In the genomic region with DNA sequence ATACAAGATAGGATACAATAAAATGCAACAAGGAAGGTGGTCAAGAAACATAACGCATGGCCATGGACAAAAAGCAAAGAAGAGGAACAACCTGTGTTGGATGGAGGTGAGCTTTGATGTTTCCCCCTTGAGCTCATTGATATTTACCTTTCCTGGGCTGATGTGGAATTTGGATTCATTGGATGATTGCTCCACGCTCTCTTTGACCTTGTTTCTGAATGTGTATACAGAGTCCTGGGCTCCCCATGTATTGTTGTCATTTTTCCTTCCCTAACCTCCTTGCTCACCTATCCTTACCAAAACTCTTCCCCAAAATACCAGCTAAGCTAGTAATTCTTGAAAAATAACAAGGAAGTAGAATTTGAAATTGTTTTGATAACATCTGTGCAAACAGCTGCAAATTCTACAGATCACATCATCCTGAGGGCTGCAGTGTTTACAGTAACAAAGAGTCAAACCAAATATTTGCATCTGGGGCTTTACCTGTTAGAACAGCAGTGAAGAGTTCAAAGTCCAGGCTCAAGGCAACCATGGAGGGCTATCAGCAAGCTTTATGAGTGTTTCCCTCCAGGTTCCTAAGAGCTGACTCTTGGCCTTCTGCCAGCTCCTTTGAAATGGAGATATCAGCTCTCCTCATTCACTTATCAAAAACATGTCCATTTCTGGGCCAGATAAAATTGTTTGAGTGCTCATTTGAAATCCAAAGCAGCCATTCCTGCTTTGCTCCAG, we compare ENCODE assay signal across 8 cellular contexts.
DNase-seq lines count a peak whose midpoint lies in the region; FAIRE-seq and TF ChIP-seq lines count a peak whose summit lies in the region.

No MANE protein-coding gene starts in this region.

- H3K4me1 Mint-ChIP-seq in IgD-negative memory B cell = peaks cover 34 to 59% (median 35%) of the 10 kb centered on the region in 3 donors
- H3K4me1 Mint-ChIP-seq in T-helper 2 cell treated with Interferon-gamma antibody and Interleukin-4, amounts not matched to agents 5 μg/mL and 100 μg/mL, for 36 hours (ENCODE audit: low read depth) = no peaks in the 10 kb centered on the region

- H3K27ac ChIP-seq in GM23248 (no peak overlapping the region), VCaP (peak overlapping the region; percentile 91), testis (no peak overlapping the region)

- no peak for TF ChIP-seq POLR2A in testis (IDR thresholded peaks at IDR 0.05)

- no peak overlapping the region for H3K9ac ChIP-seq in GM23248

- intact Hi-C loops in testis (cut with DNase I; ENCODE audit: low total_unique reads) = no loop called here

- no peaks in the 10 kb centered on the region for H3K79me2 ChIP-seq in GM23248 (ENCODE audit: insufficient read depth)

- no peaks in the 10 kb centered on the region for H4K20me1 ChIP-seq in GM23248 (ENCODE audit: insufficient read depth)

- H3K4me3 ChIP-seq in GM23248 (no peak overlapping the region), testis (no peak overlapping the region)

- in situ Hi-C loops in GM23248 (cut with MboI) = no loop called here

- H3K4me2 ChIP-seq in GM23248 (ENCODE audit: unreplicated experiment) = no peak overlapping the region

- peak overlapping the region; percentile 57 to 97 (median 85) for H3K27ac Mint-ChIP-seq in IgD-negative memory B cell
- H3K27ac Mint-ChIP-seq in T-helper 2 cell treated with Interferon-gamma antibody and Interleukin-4, amounts not matched to agents 5 μg/mL and 100 μg/mL, for 36 hours = no peak overlapping the region

- 97 to 100% methylated on average over 2 of the region's 2 CpGs for WGBS in GM23248 (ENCODE audit: low coverage in 1 of 2, low lambda C conversion rate in 2 of 2, missing lambda C conversion rate in 2 of 2), 2 experiments
- 88 to 95% methylated on average over 2 of the region's 2 CpGs for WGBS in testis, 2 donors

- peaks cover 26% of the 10 kb centered on the region for H3F3A ChIP-seq in GM23248 (ENCODE audit: insufficient read depth)

- DNase-seq in GM18507 (ENCODE audit: extremely low spot score, insufficient read length, low read depth) (no peak), GM23248 (peak; percentile 8), testis (peak; percentile 28), C1 segment of cervical spinal cord (lab: John Stamatoyannopoulos, UW) (no peak)
- no peak for DNase-seq in T-helper 2 cell treated with Interferon-gamma antibody and Interleukin-4, amounts not matched to agents 5 μg/mL and 100 μg/mL, for 36 hours (ENCODE audit: low spot score)
- no peak for DNase-seq in central memory CD4-positive, alpha-beta T cell

- H3K36me3 ChIP-seq in GM23248 (ENCODE audit: low read depth) (no peaks in the 10 kb centered on the region), testis (ENCODE audit: low read depth, missing control alignments) (no peaks in the 10 kb centered on the region)

- no peak overlapping the region for H2AFZ ChIP-seq in GM23248

- no peaks in the 10 kb centered on the region for H3K9me3 Mint-ChIP-seq in IgD-negative memory B cell
- no peaks in the 10 kb centered on the region for H3K9me3 Mint-ChIP-seq in T-helper 2 cell treated with Interferon-gamma antibody and Interleukin-4, amounts not matched to agents 5 μg/mL and 100 μg/mL, for 36 hours

- no peaks in the 10 kb centered on the region for H3K9me2 ChIP-seq in GM23248 (ENCODE audit: insufficient read depth)

- TF ChIP-seq CTCF in VCaP (conservative IDR thresholded peaks at IDR 0.05) (no peak), testis (IDR thresholded peaks at IDR 0.05) (no peak)

- H3K4me3 Mint-ChIP-seq in IgD-negative memory B cell = peak overlapping the region; percentile 2 to 88 (median 72)
- H3K4me3 Mint-ChIP-seq in T-helper 2 cell treated with Interferon-gamma antibody and Interleukin-4, amounts not matched to agents 5 μg/mL and 100 μg/mL, for 36 hours = no peak overlapping the region

- H3K9me3 ChIP-seq in GM23248 (ENCODE audit: low read depth) = no peaks in the 10 kb centered on the region
- no peaks in the 10 kb centered on the region for H3K9me3 ChIP-seq in testis

- H3K36me3 Mint-ChIP-seq in IgD-negative memory B cell = no peaks in the 10 kb centered on the region
- no peaks in the 10 kb centered on the region for H3K36me3 Mint-ChIP-seq in T-helper 2 cell treated with Interferon-gamma antibody and Interleukin-4, amounts not matched to agents 5 μg/mL and 100 μg/mL, for 36 hours (ENCODE audit: low read depth)

- H3K4me1 ChIP-seq in GM23248 (ENCODE audit: insufficient read depth) (peaks cover 18% of the 10 kb centered on the region), testis (peaks cover 3% of the 10 kb centered on the region)

- H3K27me3 ChIP-seq in GM23248 (replicated peaks; ENCODE audit: insufficient read depth) (no peaks in the 10 kb centered on the region), testis (no peaks in the 10 kb centered on the region)

- no peaks in the 10 kb centered on the region for H3K27me3 Mint-ChIP-seq in IgD-negative memory B cell
- no peaks in the 10 kb centered on the region for H3K27me3 Mint-ChIP-seq in T-helper 2 cell treated with Interferon-gamma antibody and Interleukin-4, amounts not matched to agents 5 μg/mL and 100 μg/mL, for 36 hours (ENCODE audit: low read depth)

- FAIRE-seq in GM18507 (lab: Jason Lieb, UNC) = peak; percentile 94

Comparison
In these comparisons a context has a peak if more than half of its experiments do, and no peak if none do; other contexts are left out.
1. DNase-seq: peak in GM23248 (single experiment) and testis (single experiment); none in GM18507 (single experiment), C1 segment of cervical spinal cord (0 of 14), T-helper 2 cell treated with Interferon-gamma antibody and Interleukin-4, amounts not matched to agents 5 μg/mL and 100 μg/mL, for 36 hours (single experiment) and central memory CD4-positive, alpha-beta T cell (single experiment).